Comparison of ENCODE assay signal across 8 cellular contexts in genomic region chr22:15775670-15776669, GRCh38.
A peak's percentile ranks its signal among the peaks of the same experiment; 100 is the strongest.
DNase-seq lines count a peak whose midpoint lies in the region; ATAC-seq and TF ChIP-seq lines count a peak whose summit lies in the region.
"Not testable (repeated sequence)": the region's sequence is repeated elsewhere in the genome, so short reads cannot be mapped to it uniquely, and the experiment has no call there.

No MANE protein-coding gene starts in this region.

- not testable (repeated sequence) for DNase-seq in DND-41
- DNase-seq in Karpas-422 = peak; percentile 29
- DNase-seq in NCI-H2171 (lab: John Stamatoyannopoulos, UW) = peak; percentile 76
- peak; percentile 33 for DNase-seq in WERI-Rb-1
- DNase-seq in Right ventricle myocardium superior = peak; percentile 35
- DNase-seq in mesenteric fat pad (ENCODE audit: low spot score) = peak; percentile 85
- DNase-seq in upper lobe of left lung = peak in 1 of 2 donors; percentile 87

- not testable (repeated sequence) for TF ChIP-seq EP300 in upper lobe of left lung (IDR thresholded peaks at IDR 0.05)

- not testable (repeated sequence) for TF ChIP-seq POLR2A in upper lobe of left lung (IDR thresholded peaks at IDR 0.05)

- not testable (repeated sequence) for H3K4me1 ChIP-seq in DND-41 (ENCODE audit: insufficient read depth, low read length); Karpas-422 (ENCODE audit: low read length); OCI-LY3 (ENCODE audit: low read length); upper lobe of left lung

- not testable (repeated sequence) for H4K20me1 ChIP-seq in DND-41 (ENCODE audit: insufficient read depth, low read length); Karpas-422 (ENCODE audit: insufficient read depth, low read depth, low read length); OCI-LY3 (ENCODE audit: insufficient read depth, low read length)

- WGBS in upper lobe of left lung, 2 donors = 69% methylated on average over 4 to 7 of the region's 43 CpGs

- H3K9me2 ChIP-seq in Karpas-422 (replicated peaks; ENCODE audit: insufficient read depth, low read length) = not testable (repeated sequence)

- H3K4me3 ChIP-seq in DND-41 (ENCODE audit: low read depth in 1 of 2, low read length in 2 of 2); Karpas-422 (ENCODE audit: low read length); WERI-Rb-1 (ENCODE audit: low read depth, low read length); upper lobe of left lung: not testable (repeated sequence)
- 0 out of 2 replicates have a peak overlapping the region, but pooled peaks have one; percentile 22 for H3K4me3 ChIP-seq in OCI-LY3 (ENCODE audit: low read length)

- H3K79me2 ChIP-seq in DND-41 (ENCODE audit: insufficient read depth, low read length); Karpas-422 (ENCODE audit: low read length); OCI-LY3 (ENCODE audit: low read length): not testable (repeated sequence)

- TF ChIP-seq CTCF in DND-41 (IDR thresholded peaks at IDR 0.05; ENCODE audit: borderline replicate concordance, extremely low read depth, low read length, poor library complexity, severe bottlenecking); upper lobe of left lung (IDR thresholded peaks at IDR 0.05): not testable (repeated sequence)
- TF ChIP-seq CTCF in OCI-LY3 (IDR thresholded peaks at IDR 0.05; ENCODE audit: low read depth, low read length) (peak; percentile 9; the same call in 1 of the 2 replicates), WERI-Rb-1 (IDR thresholded peaks at IDR 0.05; ENCODE audit: low read depth, low read length) (peak; percentile 25; the same call in 1 of the 2 replicates)

- H3K27ac ChIP-seq in DND-41 (ENCODE audit: low read length); Karpas-422 (ENCODE audit: low read length); OCI-LY3 (ENCODE audit: low read length); WERI-Rb-1; upper lobe of left lung: not testable (repeated sequence)

- not testable (repeated sequence) for H3K9me3 ChIP-seq in DND-41 (ENCODE audit: insufficient read depth, low read length, severe bottlenecking); Karpas-422 (ENCODE audit: low read length); OCI-LY3 (ENCODE audit: insufficient read depth, low read length); WERI-Rb-1 (ENCODE audit: severe bottlenecking); upper lobe of left lung

- not testable (repeated sequence) for H3K9ac ChIP-seq in DND-41 (ENCODE audit: low read depth, low read length); Karpas-422 (ENCODE audit: low read length); OCI-LY3 (ENCODE audit: low read length)

- not testable (repeated sequence) for H3K27me3 ChIP-seq in DND-41 (ENCODE audit: insufficient read depth, low read length, poor library complexity); Karpas-422 (ENCODE audit: low read length); OCI-LY3 (ENCODE audit: low read depth, low read length); WERI-Rb-1 (ENCODE audit: insufficient read depth, low read depth, severe bottlenecking); upper lobe of left lung

- H2AFZ ChIP-seq in DND-41 (ENCODE audit: low read depth, low read length); Karpas-422 (ENCODE audit: low read length); OCI-LY3 (ENCODE audit: low read depth, low read length): not testable (repeated sequence)

- not testable (repeated sequence) for H3K36me3 ChIP-seq in DND-41 (ENCODE audit: insufficient read depth, low read length); Karpas-422 (ENCODE audit: insufficient read depth, low read length); OCI-LY3 (replicated peaks; ENCODE audit: low read depth, low read length); WERI-Rb-1; upper lobe of left lung

- peak; percentile 93 for ATAC-seq in DND-41 (ENCODE audit: insufficient read depth, low read depth)
- peak; percentile 38 for ATAC-seq in Right ventricle myocardium superior (ENCODE audit: poor library complexity)
- ATAC-seq in upper lobe of left lung (ENCODE audit: low FRiP score in 2 of 2) = peak; percentile 83 to 84

- intact Hi-C loops in Right ventricle myocardium superior (cut with DNase I) = not testable (repeated sequence)

- not testable (repeated sequence) for H3K4me2 ChIP-seq in DND-41 (ENCODE audit: insufficient read depth, low read length); Karpas-422 (ENCODE audit: low read depth, low read length, poor library complexity, severe bottlenecking)
- H3K4me2 ChIP-seq in OCI-LY3 (ENCODE audit: low read length) = peak overlapping the region; percentile 40; the same call in 1 of the 2 replicates

Comparison
In these comparisons a context has a peak if more than half of its experiments do, and no peak if none do; other contexts are left out.
1. ATAC-seq: peak in every context shown above with its lines; median percentile 93 in DND-41; 84 in upper lobe of left lung; 38 in Right ventricle myocardium superior.